8 cellular contexts compared by ENCODE assay signal in genomic region chr6:107712523-107713213, GRCh38.
DNase-seq lines count a peak whose midpoint lies in the region; ATAC-seq and TF ChIP-seq lines count a peak whose summit lies in the region.

No MANE protein-coding gene starts in this region.

- intact Hi-C loops in dorsolateral prefrontal cortex (cut with DNase I), result no loop called here
- intact Hi-C loops in mucosa of descending colon (cut with DNase I, micrococcal nuclease), result no loop called here
- intact Hi-C loops in thyroid gland (cut with DNase I), result no loop called here

- no peak overlapping the region for H3K9ac ChIP-seq in rectal smooth muscle tissue (ENCODE audit: low read length)

- H3K36me3 ChIP-seq in rectal smooth muscle tissue (ENCODE audit: control insufficient read depth, insufficient read depth, low read length), result no peaks in the 10 kb centered on the region
- H3K36me3 ChIP-seq in mucosa of descending colon (ENCODE audit: low read depth), result no peaks in the 10 kb centered on the region
- H3K36me3 ChIP-seq in thyroid gland, result no peaks in the 10 kb centered on the region

- 58 to 59% methylated on average over 7 of the region's 7 CpGs for WGBS in thyroid gland, 2 donors

- no peak for TF ChIP-seq POLR2A in thyroid gland (IDR thresholded peaks at IDR 0.05)

- peak; percentile 69 for DNase-seq in NCI-H82 (lab: John Stamatoyannopoulos, UW)
- DNase-seq in dorsolateral prefrontal cortex, result no peak
- DNase-seq in mucosa of descending colon, result no peak
- DNase-seq in thyroid gland, result no peak

- H3K27ac ChIP-seq in dorsolateral prefrontal cortex (no peak overlapping the region), rectal smooth muscle tissue (ENCODE audit: low read depth, low read length) (peak overlapping the region; percentile 46), thyroid gland (no peak overlapping the region)

- peaks cover 0 to 5% (median 0%) of the 10 kb centered on the region in 45 donors for H3K27me3 ChIP-seq in dorsolateral prefrontal cortex
- H3K27me3 ChIP-seq in rectal smooth muscle tissue (ENCODE audit: control insufficient read depth, insufficient read depth, low read length), result no peaks in the 10 kb centered on the region
- no peaks in the 10 kb centered on the region for H3K27me3 ChIP-seq in thyroid gland

- H3K9me3 ChIP-seq in mucosa of descending colon (no peaks in the 10 kb centered on the region), thyroid gland (no peaks in the 10 kb centered on the region)

- peak; percentile 34 for ATAC-seq in GM21447 (IDR thresholded peaks at IDR 0.05; ENCODE audit: unreplicated experiment)
- no peak for ATAC-seq in GM21825 (IDR thresholded peaks at IDR 0.05; ENCODE audit: unreplicated experiment)
- ATAC-seq in GM19455 (IDR thresholded peaks at IDR 0.05; ENCODE audit: unreplicated experiment), result no peak
- no peak for ATAC-seq in mucosa of descending colon

- no peak for TF ChIP-seq CTCF in dorsolateral prefrontal cortex (IDR thresholded peaks at IDR 0.05 in 54 of 56, conservative IDR thresholded peaks at IDR 0.05 in 2 of 56; ENCODE audit: low read depth in 1 of 56, partially characterized antibody in 56 of 56)
- no peak for TF ChIP-seq CTCF in mucosa of descending colon (IDR thresholded peaks at IDR 0.05)
- TF ChIP-seq CTCF in thyroid gland (IDR thresholded peaks at IDR 0.05), result no peak

- H3K4me1 ChIP-seq in rectal smooth muscle tissue (ENCODE audit: control insufficient read depth, insufficient read depth, low read length) (no peaks in the 10 kb centered on the region), mucosa of descending colon (ENCODE audit: low read depth) (peaks cover 8% of the 10 kb centered on the region), thyroid gland (no peaks in the 10 kb centered on the region)

- H3K4me3 ChIP-seq in dorsolateral prefrontal cortex (peak overlapping the region in 43 of 59 donors; percentile 1 to 58 (median 34)), rectal smooth muscle tissue (ENCODE audit: low read length) (peak overlapping the region; percentile 40), mucosa of descending colon (no peak overlapping the region), thyroid gland (replicated peaks in 1 of 3) (no peak overlapping the region)

Comparison
In these comparisons a context has a peak if more than half of its experiments do, and no peak if none do; other contexts are left out.
1. H3K4me3 ChIP-seq: peak in dorsolateral prefrontal cortex (43 of 59) and rectal smooth muscle tissue (single experiment); none in mucosa of descending colon (single experiment) and thyroid gland (0 of 3).